ENCODE assay signal across 8 cellular contexts in the genomic region with DNA sequence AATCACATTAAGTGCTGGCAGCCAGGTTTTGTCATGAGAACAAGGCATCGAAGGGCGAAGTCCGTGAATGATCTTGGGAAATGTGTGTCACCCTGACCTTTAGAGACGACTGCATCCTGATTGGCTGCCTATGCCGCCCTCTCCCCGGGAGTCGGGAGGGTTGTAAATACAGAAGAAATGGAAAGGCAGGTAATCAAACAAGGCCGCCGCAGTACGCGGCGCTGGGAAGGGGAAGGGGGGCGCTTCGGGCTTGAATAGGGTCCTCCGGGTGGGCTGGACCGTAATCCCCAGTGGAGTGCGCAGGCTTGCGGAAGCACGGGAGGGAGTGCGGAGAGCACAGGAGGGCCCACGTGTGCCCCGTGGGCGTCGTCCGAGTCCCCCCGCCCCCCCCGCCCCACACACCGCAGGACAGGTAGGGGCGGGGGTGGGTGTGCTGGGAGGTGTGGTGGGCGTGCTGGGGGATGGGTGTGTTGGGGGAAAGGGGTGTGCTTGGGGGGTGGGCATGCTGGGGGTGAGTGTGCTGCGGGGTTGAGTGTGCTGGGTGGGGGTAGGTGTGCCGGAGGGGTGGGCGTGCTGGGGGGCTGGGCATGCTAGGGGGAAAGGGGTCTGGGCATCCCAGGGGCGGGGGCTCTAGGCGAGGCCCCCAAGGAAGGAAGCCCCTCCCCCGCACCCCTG.
A peak's percentile ranks its signal among the peaks of the same experiment; 100 is the strongest.
DNase-seq lines count a peak whose midpoint lies in the region; ATAC-seq and TF ChIP-seq lines count a peak whose summit lies in the region.

No MANE protein-coding gene starts in this region.

- peaks cover 17% of the 10 kb centered on the region for H3K4me1 Mint-ChIP-seq in activated T-cell treated with anti-CD3 and anti-CD28 coated beads, Interleukin-2, amount 50 U/mL, for 24 hours (ENCODE audit: low read depth)
- H3K4me1 Mint-ChIP-seq in neural crest cell, result peaks cover 70% of the 10 kb centered on the region

- no peaks in the 10 kb centered on the region for H3K27me3 Mint-ChIP-seq in activated T-cell treated with anti-CD3 and anti-CD28 coated beads, Interleukin-2, amount 50 U/mL, for 24 hours
- no peaks in the 10 kb centered on the region for H3K27me3 Mint-ChIP-seq in neural crest cell (ENCODE audit: low read depth)

- peak overlapping the region; percentile 98 for H3K27ac Mint-ChIP-seq in activated T-cell treated with anti-CD3 and anti-CD28 coated beads, Interleukin-2, amount 50 U/mL, for 24 hours
- H3K27ac Mint-ChIP-seq in neural crest cell (ENCODE audit: unreplicated experiment), result peak overlapping the region; percentile 62

- no peaks in the 10 kb centered on the region for H3K9me3 Mint-ChIP-seq in activated T-cell treated with anti-CD3 and anti-CD28 coated beads, Interleukin-2, amount 50 U/mL, for 24 hours
- peaks cover 5% of the 10 kb centered on the region for H3K9me3 Mint-ChIP-seq in neural crest cell

- peak overlapping the region; percentile 84 for H3K27ac ChIP-seq in temporal lobe (ENCODE audit: low read depth, low read length)

- peaks cover 2% of the 10 kb centered on the region for H3K36me3 Mint-ChIP-seq in activated T-cell treated with anti-CD3 and anti-CD28 coated beads, Interleukin-2, amount 50 U/mL, for 24 hours (ENCODE audit: low read depth)
- H3K36me3 Mint-ChIP-seq in neural crest cell (ENCODE audit: low read depth), result no peaks in the 10 kb centered on the region

- TF ChIP-seq CTCF in GM10266 (IDR thresholded peaks at IDR 0.05; ENCODE audit: control insufficient read depth, insufficient read depth, low read depth, missing control alignments) (no peak), neural crest cell (conservative IDR thresholded peaks at IDR 0.05) (no peak)

- peak overlapping the region; percentile 90 for H3K4me3 Mint-ChIP-seq in activated T-cell treated with anti-CD3 and anti-CD28 coated beads, Interleukin-2, amount 50 U/mL, for 24 hours
- H3K4me3 Mint-ChIP-seq in neural crest cell, result peak overlapping the region; percentile 96

- ATAC-seq in HG03460 (IDR thresholded peaks at IDR 0.05; ENCODE audit: unreplicated experiment) (no peak), GM18861 (IDR thresholded peaks at IDR 0.05; ENCODE audit: unreplicated experiment) (no peak)

- peak; percentile 67 for DNase-seq in GM10266 (ENCODE audit: extremely low spot score)
- DNase-seq in NCI-H345 treated with DMSO at 0.1 percent for 48 hours (lab: John Stamatoyannopoulos, UW; ENCODE audit: unreplicated experiment), result peak; percentile 19
- peak; percentile 80 for DNase-seq in activated T-cell treated with anti-CD3 and anti-CD28 coated beads, Interleukin-2, amount 50 U/mL, for 24 hours
- peak; percentile 65 for DNase-seq in fibroblast of gingiva (ENCODE audit: low read depth)
- peak; percentile 32 for DNase-seq in neural crest cell (ENCODE audit: low read depth, low spot score)

Comparison
In these comparisons a context has a peak if more than half of its experiments do, and no peak if none do; other contexts are left out.
1. DNase-seq: peak in every context shown above with its lines; median percentile 80 in activated T-cell treated with anti-CD3 and anti-CD28 coated beads, Interleukin-2, amount 50 U/mL, for 24 hours; 67 in GM10266; 65 in fibroblast of gingiva; 32 in neural crest cell; 19 in NCI-H345 treated with DMSO at 0.1 percent for 48 hours.